Comparison of ENCODE assay signal across 20 cellular contexts in genomic region chr12:97984456-97984855, GRCh38.
"Had no signal": no experiment of that assay in that cellular context is flagged by ENCODE, and none has a peak within 500 bp of the region (broad histone marks: within the 10 kb centered on the region; RNA-seq: fewer than 3 reads in every experiment).

No MANE protein-coding gene starts in this region.

- ATAC-seq: esophagus mucosa; gastrocnemius medialis; left cardiac atrium; left lung; left ventricle myocardium superior; lower lobe of right lung; naive thymus-derived CD4-positive, alpha-beta T cell had no signal

- H3K27ac ChIP-seq: colonic mucosa, dorsolateral prefrontal cortex, epithelial cell of prostate, esophagus squamous epithelium, gastrocnemius medialis, left lung, lower lobe of right lung had no signal

- H3K9me3 ChIP-seq: colonic mucosa, gastrocnemius medialis had no signal

- H3K36me3 ChIP-seq: colonic mucosa, esophagus squamous epithelium, gastrocnemius medialis, heart right ventricle, left lung, lower lobe of right lung had no signal

- H3K4me3 ChIP-seq: colonic mucosa, dorsolateral prefrontal cortex, esophagus squamous epithelium, gastrocnemius medialis, heart right ventricle, left lung, lower lobe of right lung had no signal

- H3K4me1 ChIP-seq: colonic mucosa, esophagus squamous epithelium, gastrocnemius medialis, left lung, lower lobe of right lung had no signal

- DNase-seq: colonic mucosa; cortex of kidney; effector CD4-positive, alpha-beta T cell; effector memory CD4-positive, alpha-beta T cell; erythroblast; esophagus squamous epithelium; foreskin fibroblast; foreskin melanocyte; gastrocnemius medialis; glutamatergic neuron; heart right ventricle; left cardiac atrium; left lung; left ventricle myocardium superior; lower lobe of right lung; midbrain; naive thymus-derived CD4-positive, alpha-beta T cell had no signal

- H3K27me3 ChIP-seq: colonic mucosa, dorsolateral prefrontal cortex, esophagus squamous epithelium, gastrocnemius medialis, heart right ventricle, left lung had no signal
